ENCODE assay signal across 8 cellular contexts in genomic region chr6:70413114-70413828, GRCh38. TPM values are rescaled to one million over a fixed set of nuclear protein-coding genes. Genes with fewer than 3 reads are reported as not detected.
DNase-seq lines count a peak whose midpoint lies in the region; ATAC-seq and TF ChIP-seq lines count a peak whose summit lies in the region.

FAM135A (plus strand) TSS chr6:70413508; CDS start chr6:70428343, 14,835 bp downstream.

- H3K27me3 Mint-ChIP-seq in activated T-helper 2 cell treated with anti-CD3 and anti-CD28 coated beads, Interferon-gamma antibody, Interleukin-2, Interleukin-4, amounts not matched to agents 10 μg/mL and 5 μg/mL and 100 μg/mL, durations not matched to agents 14 hours and 24 hours and 36 hours (ENCODE audit: low read depth): peaks cover 14% of the 10 kb centered on the region
- H3K27me3 Mint-ChIP-seq in naive thymus-derived CD8-positive, alpha-beta T cell: no peaks in the 10 kb centered on the region

- H3K4me3 Mint-ChIP-seq in activated T-helper 2 cell treated with anti-CD3 and anti-CD28 coated beads, Interferon-gamma antibody, Interleukin-2, Interleukin-4, amounts not matched to agents 10 μg/mL and 5 μg/mL and 100 μg/mL, durations not matched to agents 14 hours and 24 hours and 36 hours (ENCODE audit: low read depth): peak within 1 kb of the TSS; percentile 98
- H3K4me3 Mint-ChIP-seq in naive thymus-derived CD8-positive, alpha-beta T cell: peak within 1 kb of the TSS; percentile 88 to 100 (median 95)

- peak within 1 kb of the TSS; percentile 90 for H3K27ac Mint-ChIP-seq in activated T-helper 2 cell treated with anti-CD3 and anti-CD28 coated beads, Interferon-gamma antibody, Interleukin-2, Interleukin-4, amounts not matched to agents 10 μg/mL and 5 μg/mL and 100 μg/mL, durations not matched to agents 14 hours and 24 hours and 36 hours
- H3K27ac Mint-ChIP-seq in naive thymus-derived CD8-positive, alpha-beta T cell: peak within 1 kb of the TSS; percentile 85 to 98 (median 93)

- peak; percentile 96 for DNase-seq in DMS79 treated with DMSO at 0.1 percent for 48 hours (lab: John Stamatoyannopoulos, UW)
- DNase-seq in RPMI8226: peak; percentile 100
- peak; percentile 91 for DNase-seq in activated T-helper 2 cell treated with anti-CD3 and anti-CD28 coated beads, Interferon-gamma antibody, Interleukin-2, Interleukin-4, amounts not matched to agents 10 μg/mL and 5 μg/mL and 100 μg/mL, durations not matched to agents 14 hours and 24 hours and 36 hours (ENCODE audit: low spot score)
- peak; percentile 97 for DNase-seq in fibroblast of mammary gland (ENCODE audit: low read depth)
- peak; percentile 88 to 96 (median 92) for DNase-seq in naive thymus-derived CD8-positive, alpha-beta T cell
- peak; percentile 81 to 93 (median 88) for DNase-seq in stimulated activated naive CD4-positive, alpha-beta T cell (lab: John Stamatoyannopoulos, UW)

- H3K4me3 ChIP-seq in fibroblast of mammary gland (ENCODE audit: control insufficient read depth, low read depth, low read length): peak within 1 kb of the TSS; percentile 95

- peaks cover 26% of the 10 kb centered on the region for H3K4me1 Mint-ChIP-seq in activated T-helper 2 cell treated with anti-CD3 and anti-CD28 coated beads, Interferon-gamma antibody, Interleukin-2, Interleukin-4, amounts not matched to agents 10 μg/mL and 5 μg/mL and 100 μg/mL, durations not matched to agents 14 hours and 24 hours and 36 hours (ENCODE audit: low read depth)
- H3K4me1 Mint-ChIP-seq in naive thymus-derived CD8-positive, alpha-beta T cell: peaks cover 12 to 23% (median 19%) of the 10 kb centered on the region in 4 donors

- TF ChIP-seq CTCF in fibroblast of mammary gland (conservative IDR thresholded peaks at IDR 0.05; ENCODE audit: control insufficient read depth, insufficient read depth, low read depth, low read length): no peak

- no peaks in the 10 kb centered on the region for H3K9me3 Mint-ChIP-seq in activated T-helper 2 cell treated with anti-CD3 and anti-CD28 coated beads, Interferon-gamma antibody, Interleukin-2, Interleukin-4, amounts not matched to agents 10 μg/mL and 5 μg/mL and 100 μg/mL, durations not matched to agents 14 hours and 24 hours and 36 hours
- H3K9me3 Mint-ChIP-seq in naive thymus-derived CD8-positive, alpha-beta T cell: no peaks in the 10 kb centered on the region

- no peaks in the 10 kb centered on the region for H3K36me3 ChIP-seq in KOPT-K1 (ENCODE audit: insufficient read depth, low read length)

- H3K36me3 Mint-ChIP-seq in activated T-helper 2 cell treated with anti-CD3 and anti-CD28 coated beads, Interferon-gamma antibody, Interleukin-2, Interleukin-4, amounts not matched to agents 10 μg/mL and 5 μg/mL and 100 μg/mL, durations not matched to agents 14 hours and 24 hours and 36 hours (ENCODE audit: low read depth): no peaks in the 10 kb centered on the region
- peaks cover 2 to 5% (median 5%) of the 10 kb centered on the region in 3 donors for H3K36me3 Mint-ChIP-seq in naive thymus-derived CD8-positive, alpha-beta T cell

- POLR2A ChIA-PET in naive thymus-derived CD8-positive, alpha-beta T cell (lab: Charles Lee): interaction anchor here (0.6 to 1.9 kb wide), 4 partner anchors 154 to 875 kb away, joined by 3 to 10 read pairs (median 4); partner anchors contain the start of genes OGFRL1, SDHAF4 and SMAP1

- peak; percentile 83 for ATAC-seq in GM21786 (IDR thresholded peaks at IDR 0.05; ENCODE audit: unreplicated experiment)
- peak; percentile 87 to 89 for ATAC-seq in naive thymus-derived CD8-positive, alpha-beta T cell

- peak within 1 kb of the TSS; percentile 64 for H3K27ac ChIP-seq in KOPT-K1 (ENCODE audit: low read depth, low read length, poor library complexity, severe bottlenecking)

- intact Hi-C loops in activated T-helper 2 cell treated with anti-CD3 and anti-CD28 coated beads, Interferon-gamma antibody, Interleukin-2, Interleukin-4, amounts not matched to agents 10 μg/mL and 5 μg/mL and 100 μg/mL, durations not matched to agents 14 hours and 24 hours and 36 hours (cut with micrococcal nuclease): loop anchor here (2.0 to 10.0 kb wide), 4 partner anchors 154 to 598 kb away; partner anchors contain the start of genes B3GAT2, SDHAF4 and SMAP1

- H3K9me3 ChIP-seq in KOPT-K1 (ENCODE audit: insufficient read depth, low read length, poor library complexity, severe bottlenecking): no peaks in the 10 kb centered on the region

RNA-seq across cellular contexts. Expression of gene FAM135A, which starts in this region (rescaled TPM):
- 8.0 and 9.4 TPM in 2 replicates for total RNA-seq in activated T-helper 2 cell treated with anti-CD3 and anti-CD28 coated beads, Interferon-gamma antibody, Interleukin-2, Interleukin-4, amounts not matched to agents 10 μg/mL and 5 μg/mL and 100 μg/mL, durations not matched to agents 14 hours and 24 hours and 36 hours
- total RNA-seq in naive thymus-derived CD8-positive, alpha-beta T cell: 10 to 100 TPM; 10.9 to 11.5 TPM
- polyA plus RNA-seq in naive thymus-derived CD8-positive, alpha-beta T cell: 1 to 10 TPM; 2.9 to 3.9 (median 3.3) TPM

Comparison
In these comparisons a context has a peak if more than half of its experiments do, and no peak if none do; other contexts are left out.
1. Peak in every context shown above with its lines: DNase-seq, ATAC-seq, H3K4me3 ChIP-seq and H3K27ac ChIP-seq.